ENCODE assay signal across 31 cellular contexts in the genomic region with DNA sequence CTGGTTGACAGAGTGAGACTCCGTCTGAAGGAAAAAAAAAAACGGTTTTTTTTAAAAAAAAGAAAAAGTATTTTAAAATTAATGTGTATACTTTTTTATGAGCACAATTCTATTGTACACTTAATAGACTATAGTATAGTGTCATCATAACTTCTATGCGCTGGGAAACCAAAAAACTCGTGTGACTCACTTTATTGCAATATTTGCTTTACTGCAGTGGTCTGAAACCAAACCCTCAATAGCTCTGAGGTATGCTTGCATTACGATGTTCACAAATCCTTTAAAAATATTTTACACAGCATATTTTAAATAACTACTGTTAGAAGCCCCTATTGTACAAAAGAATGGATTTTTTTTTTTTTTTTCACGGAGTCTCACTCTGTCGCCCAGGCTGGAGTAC. TPM values are rescaled to one million over a fixed set of nuclear protein-coding genes. Genes with fewer than 3 reads are reported as not detected.
DNase-seq lines count a peak whose midpoint lies in the region; ATAC-seq, FAIRE-seq and TF ChIP-seq lines count a peak whose summit lies in the region.
"Had no signal": no experiment of that assay in that cellular context is flagged by ENCODE, and none has a peak within 500 bp of the region (broad histone marks: within the 10 kb centered on the region; RNA-seq: fewer than 3 reads in every experiment).

No MANE protein-coding gene starts in this region.

- no peak overlapping the region for H3K27ac Mint-ChIP-seq in MCF 10A (ENCODE audit: low read depth, unreplicated experiment)
- peak overlapping the region; percentile 15 for H3K27ac Mint-ChIP-seq in chondrocyte (ENCODE audit: unreplicated experiment)
- no peak overlapping the region for H3K27ac Mint-ChIP-seq in activated CD4-positive, alpha-beta T cell treated with anti-CD3 and anti-CD28 coated beads for 36 hours
- H3K27ac Mint-ChIP-seq: CD14-positive monocyte; CD8-positive, alpha-beta memory T cell had no signal

- CTCF ChIA-PET in MCF 10A (lab: Yijun Ruan, JAX), result interaction anchor here (0.6 to 0.7 kb wide), 2 partner anchors 73 to 1227 kb away, joined by 3 to 4 read pairs; no protein-coding TSS in a partner anchor
- CTCF ChIA-PET in activated CD4-positive, alpha-beta T cell treated with anti-CD3 and anti-CD28 coated beads for 36 hours (lab: Charles Lee), result no interaction called here

- no peaks in the 10 kb centered on the region for H3K4me1 ChIP-seq in breast epithelium
- H3K4me1 ChIP-seq in HAP-1, result no peaks in the 10 kb centered on the region
- H3K4me1 ChIP-seq: BE2C had no signal

- POLR2A ChIA-PET in MCF 10A (lab: Yijun Ruan, JAX), result interaction anchor here (0.6 to 1.7 kb wide), 3 partner anchors 12 to 75 kb away, joined by 3 to 4 read pairs (median 3); partner anchors contain the start of gene ABCA5
- POLR2A ChIA-PET in activated CD4-positive, alpha-beta T cell treated with anti-CD3 and anti-CD28 coated beads for 36 hours (lab: Charles Lee), result interaction anchor here (0.6 kb wide), 1 partner anchor 915 kb away, joined by 3 read pairs; no protein-coding TSS in a partner anchor

- peaks cover 7% of the 10 kb centered on the region for H3K9me3 Mint-ChIP-seq in MCF 10A (ENCODE audit: unreplicated experiment)
- H3K9me3 Mint-ChIP-seq in chondrocyte (ENCODE audit: low read depth), result peaks cover 8% of the 10 kb centered on the region
- H3K9me3 Mint-ChIP-seq in activated CD4-positive, alpha-beta T cell treated with anti-CD3 and anti-CD28 coated beads for 36 hours (ENCODE audit: low read depth), result no peaks in the 10 kb centered on the region
- H3K9me3 Mint-ChIP-seq: CD8-positive, alpha-beta memory T cell had no signal

- H3K36me3 ChIP-seq in breast epithelium (no peaks in the 10 kb centered on the region), HAP-1 (replicated peaks) (no peaks in the 10 kb centered on the region)
- H3K36me3 ChIP-seq: BE2C had no signal

- no peaks in the 10 kb centered on the region for H3K27me3 ChIP-seq in breast epithelium
- H3K27me3 ChIP-seq in HAP-1 (ENCODE audit: low read depth), result no peaks in the 10 kb centered on the region
- H3K27me3 ChIP-seq: BE2C had no signal

- peaks cover 12% of the 10 kb centered on the region for H3K4me1 Mint-ChIP-seq in MCF 10A (ENCODE audit: insufficient read depth, unreplicated experiment)
- H3K4me1 Mint-ChIP-seq in chondrocyte (ENCODE audit: low read depth), result peaks cover 6% of the 10 kb centered on the region
- no peaks in the 10 kb centered on the region for H3K4me1 Mint-ChIP-seq in activated CD4-positive, alpha-beta T cell treated with anti-CD3 and anti-CD28 coated beads for 36 hours

- in situ Hi-C loops in HAP-1 (cut with MboI; ENCODE audit: low sequenced_read_pairs), result no loop called here

- H3K27me3 Mint-ChIP-seq in MCF 10A (ENCODE audit: insufficient read depth, unreplicated experiment) (no peaks in the 10 kb centered on the region), chondrocyte (ENCODE audit: low read depth) (no peaks in the 10 kb centered on the region)
- peaks cover 3% of the 10 kb centered on the region for H3K27me3 Mint-ChIP-seq in activated CD4-positive, alpha-beta T cell treated with anti-CD3 and anti-CD28 coated beads for 36 hours
- H3K27me3 Mint-ChIP-seq: CD8-positive, alpha-beta memory T cell had no signal

- FAIRE-seq in RCC 7860 (lab: Jason Lieb, UNC), result peak; percentile 61
- no peak for FAIRE-seq in urothelium cell line (lab: Jason Lieb, UNC)
- FAIRE-seq: GM12891, K562 had no signal

- DNase-seq in MCF 10A (ENCODE audit: unreplicated experiment) (peak; percentile 56), breast epithelium (ENCODE audit: low spot score in 2 of 2) (no peak), RCC 7860 (ENCODE audit: low spot score) (peak; percentile 31), chondrocyte (ENCODE audit: low spot score) (no peak), urothelium cell line (ENCODE audit: low spot score) (peak; percentile 16), HAP-1 (ENCODE audit: low spot score in 2 of 2) (no peak), DMS53 (lab: John Stamatoyannopoulos, UW) (no peak)
- DNase-seq in activated CD4-positive, alpha-beta T cell treated with anti-CD3 and anti-CD28 coated beads for 36 hours, result no peak
- DNase-seq: ACHN; BE2C; Calu3; CD8-positive, alpha-beta memory T cell; GF-D8; GOT3; HCEC 1CT; Kasumi-1; MV-4-11; NCI-H1105 treated with DMSO at 0.1 percent for 48 hours; NCI-H146; NCI-H1930; NCI-H2107; NCI-H524; NCI-H774; NK-92 treated with Interleukin-12 subunit alpha and Interleukin-12 subunit beta, amount 100 ng/mL, for 24 hours; SHP77 treated with DMSO at 0.1 percent for 48 hours had no signal

- no peak overlapping the region for H3K4me3 Mint-ChIP-seq in MCF 10A (ENCODE audit: unreplicated experiment)
- H3K4me3 Mint-ChIP-seq in chondrocyte (ENCODE audit: unreplicated experiment), result no peak overlapping the region
- H3K4me3 Mint-ChIP-seq in activated CD4-positive, alpha-beta T cell treated with anti-CD3 and anti-CD28 coated beads for 36 hours, result no peak overlapping the region
- H3K4me3 Mint-ChIP-seq: CD14-positive monocyte; CD8-positive, alpha-beta memory T cell had no signal

- no peak overlapping the region for H3K27ac ChIP-seq in breast epithelium
- H3K27ac ChIP-seq: 22Rv1, HL-60, RWPE1 had no signal

- TF ChIP-seq CTCF in MCF 10A (IDR thresholded peaks at IDR 0.05; ENCODE audit: unreplicated experiment) (no peak), breast epithelium (IDR thresholded peaks at IDR 0.05) (no peak), chondrocyte (IDR thresholded peaks at IDR 0.05) (no peak)

- intact Hi-C loops in MCF 10A (cut with micrococcal nuclease) (no loop called here), breast epithelium (cut with DNase I; ENCODE audit: low total_unique reads) (no loop called here)
- intact Hi-C loops in activated CD4-positive, alpha-beta T cell treated with anti-CD3 and anti-CD28 coated beads for 36 hours (cut with DNase I, micrococcal nuclease), result no loop called here

- H3K36me3 Mint-ChIP-seq in MCF 10A (ENCODE audit: insufficient read depth, unreplicated experiment) (no peaks in the 10 kb centered on the region), chondrocyte (ENCODE audit: low read depth) (peaks cover 5% of the 10 kb centered on the region)
- no peaks in the 10 kb centered on the region for H3K36me3 Mint-ChIP-seq in activated CD4-positive, alpha-beta T cell treated with anti-CD3 and anti-CD28 coated beads for 36 hours (ENCODE audit: low read depth)
- H3K36me3 Mint-ChIP-seq: CD14-positive monocyte had no signal

- no peak for TF ChIP-seq POLR2A in breast epithelium (IDR thresholded peaks at IDR 0.05)

- no peak for ATAC-seq in activated CD4-positive, alpha-beta T cell treated with anti-CD3 and anti-CD28 coated beads for 36 hours
- ATAC-seq: K562 had no signal

- BruUV-seq in MCF 10A (replicated peaks; lab: Mats Ljungman, UMichigan), result no TSS peak

- H3K4me3 ChIP-seq in breast epithelium (no peak overlapping the region), HAP-1 (no peak overlapping the region)
- H3K4me3 ChIP-seq: K562 had no signal

- H3K9me3 ChIP-seq in breast epithelium (no peaks in the 10 kb centered on the region), HAP-1 (no peaks in the 10 kb centered on the region)
- H3K9me3 ChIP-seq: BE2C had no signal

RNA-seq across cellular contexts. Expression of gene MAP2K6, which starts 12.4 kb away (rescaled TPM):
- total RNA-seq in MCF 10A (2022) (0.28 and 0.37 TPM in 2 replicates), breast epithelium (10 to 100 TPM; 10.9 to 54.9 (median 16.7) TPM), chondrocyte (0.75 to 6.1 TPM (median 0.90 TPM) in 3 replicates)
- total RNA-seq in activated CD4-positive, alpha-beta T cell treated with anti-CD3 and anti-CD28 coated beads for 36 hours, result 1 to 10 TPM; 2.7 to 3.4 TPM

Comparison
In these comparisons a context has a peak if more than half of its experiments do, and no peak if none do; other contexts are left out.
1. DNase-seq: peak in MCF 10A (single experiment), RCC 7860 (single experiment) and urothelium cell line (single experiment); none in breast epithelium (0 of 2), chondrocyte (single experiment), HAP-1 (0 of 2), DMS53 (single experiment) and activated CD4-positive, alpha-beta T cell treated with anti-CD3 and anti-CD28 coated beads for 36 hours (single experiment).